Comparison of ENCODE assay signal across 17 cellular contexts in genomic region chr9:120846251-120846869, GRCh38. TPM values are rescaled to one million over a fixed set of nuclear protein-coding genes. Genes with fewer than 3 reads are reported as not detected.
DNase-seq lines count a peak whose midpoint lies in the region; ATAC-seq and TF ChIP-seq lines count a peak whose summit lies in the region.
"Had no signal": no experiment of that assay in that cellular context is flagged by ENCODE, and none has a peak within 500 bp of the region (broad histone marks: within the 10 kb centered on the region; RNA-seq: fewer than 3 reads in every experiment).

No MANE protein-coding gene starts in this region.

- intact Hi-C loops in activated CD8-positive, alpha-beta T cell treated with anti-CD3 and anti-CD28 coated beads for 36 hours (cut with micrococcal nuclease) = loop anchor here (5.0 to 10.0 kb wide), 2 partner anchors 48 to 86 kb away; no protein-coding TSS in a partner anchor

- H3K36me3 Mint-ChIP-seq in activated CD8-positive, alpha-beta T cell treated with anti-CD3 and anti-CD28 coated beads for 36 hours (ENCODE audit: low read depth) = peaks cover 80% of the 10 kb centered on the region
- peaks cover 4% of the 10 kb centered on the region for H3K36me3 Mint-ChIP-seq in chondrocyte (ENCODE audit: low read depth)

- H3K4me1 Mint-ChIP-seq in activated CD8-positive, alpha-beta T cell treated with anti-CD3 and anti-CD28 coated beads for 36 hours (ENCODE audit: low read depth) = peaks cover 68% of the 10 kb centered on the region
- peaks cover 24% of the 10 kb centered on the region for H3K4me1 Mint-ChIP-seq in chondrocyte (ENCODE audit: low read depth)

- H3K27ac Mint-ChIP-seq in activated CD8-positive, alpha-beta T cell treated with anti-CD3 and anti-CD28 coated beads for 36 hours = peak overlapping the region; percentile 95
- H3K27ac Mint-ChIP-seq in chondrocyte (ENCODE audit: unreplicated experiment) = no peak overlapping the region

- no peaks in the 10 kb centered on the region for H3K9me3 Mint-ChIP-seq in activated CD8-positive, alpha-beta T cell treated with anti-CD3 and anti-CD28 coated beads for 36 hours
- no peaks in the 10 kb centered on the region for H3K9me3 Mint-ChIP-seq in chondrocyte (ENCODE audit: low read depth)

- POLR2A ChIA-PET in activated CD8-positive, alpha-beta T cell treated with anti-CD3 and anti-CD28 coated beads for 36 hours (lab: Charles Lee) = interaction anchor here (0.7 to 17.0 kb wide), 15 partner anchors 9 to 131 kb away, joined by 3 to 231 read pairs (median 5); partner anchors contain the start of genes FBXW2 and PHF19

- peak overlapping the region; percentile 98 for H3K4me3 Mint-ChIP-seq in activated CD8-positive, alpha-beta T cell treated with anti-CD3 and anti-CD28 coated beads for 36 hours
- H3K4me3 Mint-ChIP-seq in chondrocyte (ENCODE audit: unreplicated experiment) = no peak overlapping the region

- no peaks in the 10 kb centered on the region for H3K27me3 Mint-ChIP-seq in activated CD8-positive, alpha-beta T cell treated with anti-CD3 and anti-CD28 coated beads for 36 hours
- no peaks in the 10 kb centered on the region for H3K27me3 Mint-ChIP-seq in chondrocyte (ENCODE audit: low read depth)

- peak; percentile 26 for ATAC-seq in activated CD8-positive, alpha-beta T cell treated with anti-CD3 and anti-CD28 coated beads for 36 hours
- no peak for ATAC-seq in GM21717 (IDR thresholded peaks at IDR 0.05; ENCODE audit: unreplicated experiment)
- ATAC-seq: heart right ventricle had no signal

- no peak for TF ChIP-seq CTCF in activated CD8-positive, alpha-beta T cell treated with anti-CD3 and anti-CD28 coated beads for 36 hours (IDR thresholded peaks at IDR 0.05)
- no peak for TF ChIP-seq CTCF in chondrocyte (IDR thresholded peaks at IDR 0.05)

- DNase-seq in stimulated activated naive CD4-positive, alpha-beta T cell (lab: John Stamatoyannopoulos, UW) = peak in 5 of 6 experiments; percentile 30 to 86 (median 84)
- no peak for DNase-seq in stimulated activated naive CD4-positive, alpha-beta T cell treated with Interleukin-2 at 50 U/mL for 16 hours (lab: John Stamatoyannopoulos, UW)
- peak; percentile 43 for DNase-seq in activated CD8-positive, alpha-beta T cell treated with anti-CD3 and anti-CD28 coated beads for 36 hours
- peak; percentile 28 for DNase-seq in effector CD4-positive, alpha-beta T cell
- DNase-seq in SIG-M5 treated with dmso at 0.1 percent for 504 hours (lab: John Stamatoyannopoulos, UW; ENCODE audit: unreplicated experiment) (no peak), NCI-H1105 (lab: John Stamatoyannopoulos, UW) (no peak), chondrocyte (ENCODE audit: low spot score) (no peak)
- DNase-seq: caudate nucleus; COR-L47; heart right ventricle; Kasumi-1; NCI-H1092; NCI-H2107; NCI-H524; stimulated activated CD4-positive, alpha-beta T cell treated with anti-CD3 and anti-CD28 coated beads, Interleukin-2, amount 100 ng/mL, for 24 hours; SW 1271 had no signal

- CTCF ChIA-PET in activated CD8-positive, alpha-beta T cell treated with anti-CD3 and anti-CD28 coated beads for 36 hours (lab: Charles Lee) = interaction anchor here (0.6 to 1.5 kb wide), 4 partner anchors 18 to 91 kb away, joined by 3 to 6 read pairs (median 3); no protein-coding TSS in a partner anchor

RNA-seq across cellular contexts. Expression of gene PSMD5, which starts 3.6 kb away (rescaled TPM):
- 10 to 100 TPM; 52.3 to 55.3 TPM for total RNA-seq in activated CD8-positive, alpha-beta T cell treated with anti-CD3 and anti-CD28 coated beads for 36 hours
- total RNA-seq in chondrocyte = 48.1 to 64.2 TPM (median 54.3 TPM) in 3 replicates

RNA-seq across cellular contexts. Expression of gene PHF19, which starts 30.6 kb away (rescaled TPM):
- 100 to 1,000 TPM; 210 to 216 TPM for total RNA-seq in activated CD8-positive, alpha-beta T cell treated with anti-CD3 and anti-CD28 coated beads for 36 hours
- 73.5 to 115 TPM (median 77.8 TPM) in 3 replicates for total RNA-seq in chondrocyte

RNA-seq across cellular contexts. Expression of gene FBXW2, which starts 53.1 kb away (rescaled TPM):
- total RNA-seq in activated CD8-positive, alpha-beta T cell treated with anti-CD3 and anti-CD28 coated beads for 36 hours = 10 to 100 TPM; 68.8 to 68.9 TPM
- 69.0 to 85.7 TPM (median 72.9 TPM) in 3 replicates for total RNA-seq in chondrocyte

Comparison
In these comparisons a context has a peak if more than half of its experiments do, and no peak if none do; other contexts are left out.
1. DNase-seq: peak in stimulated activated naive CD4-positive, alpha-beta T cell (5 of 6), activated CD8-positive, alpha-beta T cell treated with anti-CD3 and anti-CD28 coated beads for 36 hours (single experiment) and effector CD4-positive, alpha-beta T cell (single experiment); none in stimulated activated naive CD4-positive, alpha-beta T cell treated with Interleukin-2 at 50 U/mL for 16 hours (single experiment), SIG-M5 treated with dmso at 0.1 percent for 504 hours (single experiment), NCI-H1105 (single experiment) and chondrocyte (single experiment).